ENCODE assay signal across 15 cellular contexts in the genomic region with DNA sequence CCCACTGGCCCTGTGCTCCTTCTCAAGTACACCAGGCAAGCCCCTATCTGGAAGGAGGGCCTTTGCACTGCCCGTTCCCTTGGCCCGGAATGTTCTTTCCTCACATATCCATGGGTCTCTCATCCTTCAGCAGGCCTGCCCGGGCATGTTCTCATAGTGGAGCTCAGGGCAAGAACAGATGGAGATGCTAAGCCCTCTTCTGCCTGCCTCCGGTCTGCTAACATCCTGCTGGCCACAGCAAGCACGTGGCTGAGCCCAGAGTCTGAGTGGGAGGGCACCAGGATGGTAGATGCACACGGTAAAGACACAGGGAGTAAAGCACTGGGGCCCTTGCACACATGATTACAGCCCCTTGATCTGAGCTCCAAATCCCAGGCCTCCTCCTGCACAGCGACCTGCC. TPM values are rescaled to one million over a fixed set of nuclear protein-coding genes. Genes with fewer than 3 reads are reported as not detected.
DNase-seq lines count a peak whose midpoint lies in the region; ATAC-seq, FAIRE-seq and TF ChIP-seq lines count a peak whose summit lies in the region.
"Had no signal": no experiment of that assay in that cellular context is flagged by ENCODE, and none has a peak within 500 bp of the region (broad histone marks: within the 10 kb centered on the region; RNA-seq: fewer than 3 reads in every experiment).

No MANE protein-coding gene starts in this region.

- no peak overlapping the region for H3K9ac ChIP-seq in smooth muscle cell (ENCODE audit: low read depth)

- no peak for ATAC-seq in HG02981 (IDR thresholded peaks at IDR 0.05; ENCODE audit: unreplicated experiment)
- ATAC-seq: activated CD8-positive, alpha-beta T cell treated with anti-CD3 and anti-CD28 coated beads, Interleukin-2, amount 10 ng/mL, durations not matched to agents 7 days and 5 days had no signal

- TF ChIP-seq POLR2A in esophagus squamous epithelium (IDR thresholded peaks at IDR 0.05) = no peak
- TF ChIP-seq POLR2A in GM12891 (IDR thresholded peaks at IDR 0.05; ENCODE audit: low read depth, low read length) = no peak

- H3K4me1 ChIP-seq in esophagus squamous epithelium = peaks cover 14 to 50% (median 30%) of the 10 kb centered on the region in 3 donors
- peaks cover 7% of the 10 kb centered on the region for H3K4me1 ChIP-seq in smooth muscle cell (ENCODE audit: low read depth)

- no peaks in the 10 kb centered on the region for H3K27me3 ChIP-seq in MG63
- no peaks in the 10 kb centered on the region for H3K27me3 ChIP-seq in esophagus squamous epithelium
- H3K27me3 ChIP-seq in smooth muscle cell (ENCODE audit: low read depth) = no peaks in the 10 kb centered on the region
- H3K27me3 ChIP-seq: ovary, tibial nerve had no signal

- intact Hi-C loops in esophagus squamous epithelium (cut with DNase I) = loop anchor here (10.0 kb wide), 1 partner anchor 168 kb away; no protein-coding TSS in a partner anchor

- no peaks in the 10 kb centered on the region for H3K79me2 ChIP-seq in smooth muscle cell (ENCODE audit: low read depth)

- peak; percentile 12 for DNase-seq in MG63
- DNase-seq in SHP77 treated with DMSO at 0.1 percent for 48 hours (lab: John Stamatoyannopoulos, UW) = peak; percentile 19
- no peak for DNase-seq in esophagus squamous epithelium (lab: John Stamatoyannopoulos, UW)
- DNase-seq in smooth muscle cell (lab: John Stamatoyannopoulos, UW; ENCODE audit: unreplicated experiment) = no peak
- no peak for DNase-seq in GM12891 (ENCODE audit: insufficient read length, low spot score)
- no peak for DNase-seq in superior temporal gyrus (ENCODE audit: extremely low spot score)
- DNase-seq: activated CD8-positive, alpha-beta T cell treated with anti-CD3 and anti-CD28 coated beads, Interleukin-2, amount 10 ng/mL, durations not matched to agents 7 days and 5 days; aorta; DND-41; effector memory CD4-positive, alpha-beta T cell; ovary had no signal

- H4K20me1 ChIP-seq in smooth muscle cell (ENCODE audit: low read depth) = no peaks in the 10 kb centered on the region

- H3K4me2 ChIP-seq in smooth muscle cell = peak overlapping the region; percentile 39

- H3K4me3 ChIP-seq in MG63 (no peak overlapping the region), esophagus squamous epithelium (no peak overlapping the region), smooth muscle cell (no peak overlapping the region)
- H3K4me3 ChIP-seq: ovary, tibial nerve had no signal

- 41 to 69% methylated on average over 4 to 7 of the region's 7 CpGs for WGBS in esophagus squamous epithelium, 2 donors
- WGBS in smooth muscle cell (ENCODE audit: low lambda C conversion rate) = 55% methylated on average over 7 of the region's 7 CpGs

- H3K27ac ChIP-seq in esophagus squamous epithelium = peak overlapping the region in 3 of 4 donors; percentile 63 to 78 (median 78)
- H3K27ac ChIP-seq in smooth muscle cell (ENCODE audit: low read depth) = peak overlapping the region; percentile 67
- H3K27ac ChIP-seq: C4-2B had no signal

- H3F3A ChIP-seq in smooth muscle cell (ENCODE audit: low read depth) = no peaks in the 10 kb centered on the region

- FAIRE-seq in GM12891 (lab: Jason Lieb, UNC) = no peak
- FAIRE-seq: frontal cortex had no signal

- TF ChIP-seq CTCF in esophagus squamous epithelium (IDR thresholded peaks at IDR 0.05) (no peak), smooth muscle cell (IDR thresholded peaks at IDR 0.05; ENCODE audit: borderline replicate concordance, insufficient read depth, poor library complexity, severe bottlenecking) (no peak)

- H3K9me3 ChIP-seq in MG63 = no peaks in the 10 kb centered on the region
- no peaks in the 10 kb centered on the region for H3K9me3 ChIP-seq in esophagus squamous epithelium
- H3K9me3 ChIP-seq in smooth muscle cell (replicated peaks; ENCODE audit: low read depth) = no peaks in the 10 kb centered on the region
- H3K9me3 ChIP-seq: ovary, tibial nerve had no signal

- H3K36me3 ChIP-seq in MG63 = no peaks in the 10 kb centered on the region
- no peaks in the 10 kb centered on the region for H3K36me3 ChIP-seq in esophagus squamous epithelium
- H3K36me3 ChIP-seq in smooth muscle cell (ENCODE audit: low read depth) = no peaks in the 10 kb centered on the region
- H3K36me3 ChIP-seq: ovary, tibial nerve had no signal

- peak overlapping the region; percentile 80 for H2AFZ ChIP-seq in smooth muscle cell (ENCODE audit: low read depth)

TF ChIP-seq in GM12891, 5 proteins besides CTCF, POLR2A, EP300 and RAD21:
- TF ChIP-seq POU2F2 (IDR thresholded peaks at IDR 0.05; ENCODE audit: low read depth, low read length) (no peak), SPI1 (IDR thresholded peaks at IDR 0.05; ENCODE audit: low read depth, low read length) (no peak), POLR2AphosphoS5 (IDR thresholded peaks at IDR 0.05; ENCODE audit: low read depth, low read length) (no peak), TAF1 (IDR thresholded peaks at IDR 0.05; ENCODE audit: low read depth, low read length) (no peak), PAX5 (IDR thresholded peaks at IDR 0.05; ENCODE audit: insufficient read depth, low read length, severe bottlenecking) (no peak)

RNA-seq across cellular contexts. Expression of a gene that starts 19.8 kb away (rescaled TPM):
- total RNA-seq in MG63 (2014; rRNA removed; shearing (Covaris generic); ENCODE audit: low replicate concordance) = not detected in 2 replicates
- total RNA-seq in esophagus squamous epithelium = not detected
- not detected in 2 replicates for total RNA-seq in smooth muscle cell
- not detected in 2 replicates for polyA plus RNA-seq in smooth muscle cell
- polyA plus RNA-seq in GM12891 (2012; ENCODE audit: low read depth, missing spikeins) = not detected
- total RNA-seq: activated CD8-positive, alpha-beta T cell treated with anti-CD3 and anti-CD28 coated beads, Interleukin-2, amount 10 ng/mL, durations not matched to agents 7 days and 5 days; aorta; frontal cortex; ovary; tibial nerve had no signal
- polyA plus RNA-seq: ovary had no signal

RNA-seq across cellular contexts. Expression of a gene that starts 48.3 kb away (rescaled TPM):
- not detected in 2 replicates for total RNA-seq in MG63 (2014; rRNA removed; shearing (Covaris generic); ENCODE audit: low replicate concordance)
- total RNA-seq in esophagus squamous epithelium (under 1 TPM in 1 of 4 donors, not detected in 3; 0.08 TPM), smooth muscle cell (not detected in 2 replicates)
- polyA plus RNA-seq in smooth muscle cell = not detected in 2 replicates
- polyA plus RNA-seq in GM12891 (2012; ENCODE audit: low read depth, missing spikeins) = 0.14 TPM
- total RNA-seq: activated CD8-positive, alpha-beta T cell treated with anti-CD3 and anti-CD28 coated beads, Interleukin-2, amount 10 ng/mL, durations not matched to agents 7 days and 5 days had no signal
- polyA plus RNA-seq: aorta had no signal

Comparison
In these comparisons a context has a peak if more than half of its experiments do, and no peak if none do; other contexts are left out.
1. DNase-seq: peak in MG63 (single experiment) and SHP77 treated with DMSO at 0.1 percent for 48 hours (single experiment); none in esophagus squamous epithelium (single experiment), smooth muscle cell (single experiment), GM12891 (single experiment) and superior temporal gyrus (single experiment).